ENCODE assay signal across 8 cellular contexts in genomic region chr3:49158108-49158709, GRCh38. TPM values are rescaled to one million over a fixed set of nuclear protein-coding genes. Genes with fewer than 3 reads are reported as not detected.
DNase-seq lines count a peak whose midpoint lies in the region; ATAC-seq, FAIRE-seq and TF ChIP-seq lines count a peak whose summit lies in the region.

No MANE protein-coding gene starts in this region.

- H3K4me1 Mint-ChIP-seq in astrocyte (ENCODE audit: low read depth, unreplicated experiment) (peaks cover 8% of the 10 kb centered on the region), memory B cell (peaks cover 6% of the 10 kb centered on the region)

- ATAC-seq in Right ventricle myocardium superior (ENCODE audit: poor library complexity) = peak; percentile 18
- peak; percentile 85 for ATAC-seq in memory B cell (ENCODE audit: low read depth)
- no peak for ATAC-seq in HG02610 (IDR thresholded peaks at IDR 0.05; ENCODE audit: unreplicated experiment)

- no peak for FAIRE-seq in astrocyte (lab: Jason Lieb, UNC)

- H3K27me3 Mint-ChIP-seq in astrocyte (ENCODE audit: low read depth, unreplicated experiment) = peaks cover 3% of the 10 kb centered on the region
- H3K27me3 Mint-ChIP-seq in memory B cell = no peaks in the 10 kb centered on the region

- DNase-seq in Right ventricle myocardium superior (no peak), cardiac septum (ENCODE audit: low spot score) (no peak), SW480 (ENCODE audit: low spot score) (peak; percentile 58), astrocyte (ENCODE audit: low read depth) (no peak), memory B cell (ENCODE audit: low spot score in 2 of 2) (peak; percentile 37 to 40), transverse colon (peak; percentile 64), NCI-H1930 (lab: John Stamatoyannopoulos, UW) (no peak)

- 55% methylated on average over 5 of the region's 5 CpGs; no CpG with 5 or more reads in 1 of the 2 donors for WGBS in transverse colon (ENCODE audit: low coverage in 1 of 2), 2 donors

- H3K4me1 ChIP-seq in astrocyte (ENCODE audit: insufficient read depth, low read length) = no peaks in the 10 kb centered on the region
- H3K4me1 ChIP-seq in transverse colon = peaks cover 0 to 3% (median 0%) of the 10 kb centered on the region in 4 donors

- H3K27me3 ChIP-seq in astrocyte (ENCODE audit: insufficient read depth, low read length) (no peaks in the 10 kb centered on the region), transverse colon (no peaks in the 10 kb centered on the region)

- H3K9me3 ChIP-seq in astrocyte (ENCODE audit: insufficient read depth, low read depth, low read length) = no peaks in the 10 kb centered on the region
- H3K9me3 ChIP-seq in transverse colon = no peaks in the 10 kb centered on the region

- H3K9ac ChIP-seq in astrocyte (ENCODE audit: low read length) = no peak overlapping the region

- H3K79me2 ChIP-seq in astrocyte (ENCODE audit: insufficient read depth, low read length) = no peaks in the 10 kb centered on the region

- no peaks in the 10 kb centered on the region for H3K36me3 Mint-ChIP-seq in astrocyte (ENCODE audit: low read depth, unreplicated experiment)
- H3K36me3 Mint-ChIP-seq in memory B cell = peaks cover 5% of the 10 kb centered on the region

- peak overlapping the region; percentile 58 for H3K27ac Mint-ChIP-seq in astrocyte (ENCODE audit: unreplicated experiment)
- H3K27ac Mint-ChIP-seq in memory B cell = peak overlapping the region; percentile 21

- in situ Hi-C loops in transverse colon (cut with MboI; ENCODE audit: low pct_ligation_motif_present in 1 of 4, low pct_unique_long_range_greater_than_20kb in 1 of 4, low sequenced_read_pairs in 3 of 4) = loop anchor here in 2 of 4 donors (25.0 kb wide), 1 partner anchor 279 kb away; the partner anchor contains the start of gene NICN1 (in 2 of the 2)

- TF ChIP-seq CTCF in astrocyte (IDR thresholded peaks at IDR 0.05; ENCODE audit: insufficient read depth, low read depth, low read length) (no peak), transverse colon (IDR thresholded peaks at IDR 0.05) (peak; percentile 9 to 57 (median 32))

- no peaks in the 10 kb centered on the region for H3K36me3 ChIP-seq in astrocyte (ENCODE audit: insufficient read depth, low read length)
- H3K36me3 ChIP-seq in transverse colon = peaks cover 0 to 3% (median 1%) of the 10 kb centered on the region in 4 donors

- no peak overlapping the region for H3K4me2 ChIP-seq in astrocyte (ENCODE audit: low read length)

- no peak for TF ChIP-seq POLR2A in transverse colon (IDR thresholded peaks at IDR 0.05)

- no peak for TF ChIP-seq EP300 in transverse colon (IDR thresholded peaks at IDR 0.05; ENCODE audit: low read depth)

- peaks cover 12% of the 10 kb centered on the region for H4K20me1 ChIP-seq in astrocyte (ENCODE audit: insufficient read depth, low read length)

- H2AFZ ChIP-seq in astrocyte (ENCODE audit: low read depth, low read length) = no peak overlapping the region

- H3K4me3 ChIP-seq in astrocyte (ENCODE audit: insufficient read depth, low read depth, low read length) = no peak overlapping the region
- H3K4me3 ChIP-seq in transverse colon = no peak overlapping the region

- no peaks in the 10 kb centered on the region for H3K9me3 Mint-ChIP-seq in astrocyte (ENCODE audit: unreplicated experiment)
- no peaks in the 10 kb centered on the region for H3K9me3 Mint-ChIP-seq in memory B cell

- H3K27ac ChIP-seq in astrocyte (ENCODE audit: low read depth, low read length) (no peak overlapping the region), transverse colon (no peak overlapping the region)

- no peak overlapping the region for H3K4me3 Mint-ChIP-seq in astrocyte (ENCODE audit: unreplicated experiment)
- no peak overlapping the region for H3K4me3 Mint-ChIP-seq in memory B cell

- intact Hi-C loops in Right ventricle myocardium superior (cut with DNase I) = no loop called here
- intact Hi-C loops in cardiac septum (cut with DNase I) = no loop called here
- intact Hi-C loops in transverse colon (cut with DNase I; ENCODE audit: low total_unique reads) = no loop called here

RNA-seq across cellular contexts. Expression of gene CCDC71, which starts 7.9 kb away (rescaled TPM):
- total RNA-seq in Right ventricle myocardium superior (9.4 TPM), cardiac septum (11.4 TPM), astrocyte (18.5 and 20.5 TPM in 2 replicates), transverse colon (10 to 100 TPM; 26.2 to 33.9 (median 31.3) TPM)

RNA-seq across cellular contexts. Expression of gene KLHDC8B, which starts 13.2 kb away (rescaled TPM):
- total RNA-seq in Right ventricle myocardium superior = 129 TPM
- 132 TPM for total RNA-seq in cardiac septum
- 30.2 and 31.6 TPM in 2 replicates for total RNA-seq in astrocyte
- 10 to 100 TPM in 2 of 4 donors, 1 to 10 TPM in 2; 4.5 to 23.5 (median 13.4) TPM for total RNA-seq in transverse colon

RNA-seq across cellular contexts. Expression of gene LAMB2, which starts 25.4 kb away (rescaled TPM):
- 568 TPM for total RNA-seq in Right ventricle myocardium superior
- total RNA-seq in cardiac septum = 788 TPM
- 344 and 391 TPM in 2 replicates for total RNA-seq in astrocyte
- total RNA-seq in transverse colon = 100 to 1,000 TPM; 141 to 290 (median 177) TPM

RNA-seq across cellular contexts. Expression of gene USP19, which starts 37.6 kb away (rescaled TPM):
- total RNA-seq in Right ventricle myocardium superior (55.5 TPM), cardiac septum (58.5 TPM), astrocyte (28.7 and 31.7 TPM in 2 replicates), transverse colon (10 to 100 TPM; 66.5 to 86.2 (median 71.7) TPM)

RNA-seq across cellular contexts. Expression of gene QARS1, which starts 53.7 kb away (rescaled TPM):
- 207 TPM for total RNA-seq in Right ventricle myocardium superior
- total RNA-seq in cardiac septum = 149 TPM
- total RNA-seq in astrocyte = 189 and 231 TPM in 2 replicates
- total RNA-seq in transverse colon = 100 to 1,000 TPM; 403 to 873 (median 447) TPM

Comparison
In these comparisons a context has a peak if more than half of its experiments do, and no peak if none do; other contexts are left out.
1. DNase-seq: peak in SW480 (single experiment), memory B cell (2 of 2) and transverse colon (single experiment); none in Right ventricle myocardium superior (single experiment), cardiac septum (single experiment), astrocyte (single experiment) and NCI-H1930 (0 of 2).